In the genomic region with DNA sequence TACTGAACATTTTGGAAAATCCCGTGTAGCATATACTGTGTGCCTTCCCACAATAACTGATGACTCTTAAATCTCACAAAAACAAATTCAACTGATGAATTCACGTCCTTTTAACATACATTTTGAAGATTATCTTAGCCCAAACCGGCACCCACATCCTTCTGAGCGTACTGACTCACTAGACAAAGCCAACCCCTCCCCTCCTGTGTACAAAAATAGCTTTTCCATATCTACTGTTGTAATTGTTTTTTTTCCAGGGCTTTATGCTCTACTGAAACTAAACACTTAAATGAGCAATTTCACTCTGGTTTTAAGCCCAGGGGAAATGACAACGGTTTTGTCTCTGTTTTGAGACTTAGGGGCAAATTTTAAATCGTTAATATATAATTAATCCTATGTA, we compare ENCODE assay signal across 8 cellular contexts.
DNase-seq lines count a peak whose midpoint lies in the region; ATAC-seq and TF ChIP-seq lines count a peak whose summit lies in the region.

No MANE protein-coding gene starts in this region.

- peaks cover 75% of the 10 kb centered on the region for H3K4me1 Mint-ChIP-seq in activated B cell treated with CpG ODN at 0.5 μM for 24 hours

- CTCF ChIA-PET in HCT116 (lab: Charles Lee) (interaction anchor here (0.9 to 1.0 kb wide), 2 partner anchors 70 to 109 kb away, joined by 3 read pairs; partner anchors contain the start of gene ATF7IP), activated B cell treated with CpG ODN at 0.5 μM for 24 hours (lab: Charles Lee) (interaction anchor here (1.5 to 2.4 kb wide), 6 partner anchors 16 to 198 kb away, joined by 3 to 17 read pairs (median 10); partner anchors contain the start of gene ATF7IP)

- H3K27me3 Mint-ChIP-seq in activated B cell treated with CpG ODN at 0.5 μM for 24 hours: no peaks in the 10 kb centered on the region

- no peak for TF ChIP-seq RAD21 in HCT116 (IDR thresholded peaks at IDR 0.05; ENCODE audit: low read depth)

- H3K27me3 ChIP-seq in HCT116 (ENCODE audit: insufficient read depth, low read length): no peaks in the 10 kb centered on the region

- no peaks in the 10 kb centered on the region for H3K79me2 ChIP-seq in HCT116 (ENCODE audit: insufficient read depth, low read length)

- POLR2A ChIA-PET in HCT116 (lab: Charles Lee): no interaction called here
- POLR2A ChIA-PET in activated B cell treated with CpG ODN at 0.5 μM for 24 hours (lab: Charles Lee): interaction anchor here (0.5 to 2.8 kb wide), 7 partner anchors 16 to 740 kb away, joined by 3 to 24 read pairs (median 4); partner anchors contain the start of gene ATF7IP

- peak overlapping the region; percentile 98 for H3K27ac Mint-ChIP-seq in activated B cell treated with CpG ODN at 0.5 μM for 24 hours

- H3K36me3 ChIP-seq in HCT116 (ENCODE audit: control insufficient read depth in 1 of 2, insufficient read depth in 2 of 2, low read length in 2 of 2): no peaks in the 10 kb centered on the region; a peak in 1 of 4 replicates

- DNase-seq in HCT116 (ENCODE audit: low read depth, low spot score): no peak
- DNase-seq in activated B cell treated with CpG ODN at 0.5 μM for 24 hours: no peak
- DNase-seq in epithelial cell of esophagus (ENCODE audit: low read depth): peak; percentile 29
- DNase-seq in stimulated activated CD4-positive, alpha-beta T cell treated with anti-CD3 and anti-CD28 coated beads, Interleukin-2, amount 100 ng/mL, for 4 hours (ENCODE audit: low read depth): peak; percentile 24
- no peak for DNase-seq in HUDEP-2 (lab: John Stamatoyannopoulos, UW; ENCODE audit: unreplicated experiment in 76 of 76)
- DNase-seq in ecto neural progenitor cell (ENCODE audit: low spot score): no peak
- DNase-seq in OCI-M2 (lab: John Stamatoyannopoulos, UW; ENCODE audit: unreplicated experiment): no peak

- RAD21 ChIA-PET in HCT116 (lab: Charles Lee; ENCODE audit: low non-redundant PET in 1 of 2, low total read pairs in 2 of 2, uncharacterized antibody in 2 of 2, unreplicated experiment in 2 of 2): no interaction called here

- H3K36me3 Mint-ChIP-seq in activated B cell treated with CpG ODN at 0.5 μM for 24 hours (ENCODE audit: low read depth): peaks cover 14% of the 10 kb centered on the region

- no TSS peak for BruUV-seq in HCT116 (replicated peaks; lab: Mats Ljungman, UMichigan)

- H3K4me3 ChIP-seq in HCT116 (replicated peaks in 1 of 2; ENCODE audit: low read depth in 1 of 2, low read length in 2 of 2) (no peak overlapping the region), epithelial cell of esophagus (ENCODE audit: low read length) (no peak overlapping the region)

- H3K9me3 ChIP-seq in HCT116 (ENCODE audit: control insufficient read depth in 1 of 2, insufficient read depth in 1 of 2, low read depth in 1 of 2, low read length in 2 of 2): peaks cover 0 to 6% of the 10 kb centered on the region in 2 experiments; a peak in 1 of 4 replicates

- TF ChIP-seq CTCF in HCT116 (IDR thresholded peaks at IDR 0.05 in 2 of 3, conservative IDR thresholded peaks at IDR 0.05 in 1 of 3; ENCODE audit: borderline replicate concordance in 1 of 3, insufficient read depth in 1 of 3, low read depth in 2 of 3, low read length in 2 of 3) (no peak), activated B cell treated with CpG ODN at 0.5 μM for 24 hours (IDR thresholded peaks at IDR 0.05) (no peak), epithelial cell of esophagus (IDR thresholded peaks at IDR 0.05; ENCODE audit: insufficient read depth, low read depth, low read length, missing control alignments) (no peak)

- intact Hi-C loops in HCT116 (cut with micrococcal nuclease): loop anchor here (1.0 kb wide), 1 partner anchor 162 kb away; no protein-coding TSS in a partner anchor
- intact Hi-C loops in activated B cell treated with CpG ODN at 0.5 μM for 24 hours (cut with micrococcal nuclease): loop anchor here (1.0 kb wide), 6 partner anchors 16 to 198 kb away; partner anchors contain the start of gene ATF7IP

- H3K4me3 Mint-ChIP-seq in activated B cell treated with CpG ODN at 0.5 μM for 24 hours: peak overlapping the region; percentile 59

- no peak overlapping the region for H3K4me2 ChIP-seq in HCT116 (ENCODE audit: low read length)

- H3K9me2 ChIP-seq in HCT116 (ENCODE audit: insufficient read depth): no peaks in the 10 kb centered on the region

- no peaks in the 10 kb centered on the region for H4K20me1 ChIP-seq in HCT116 (ENCODE audit: insufficient read depth)

- no peak overlapping the region for H3K27ac ChIP-seq in HCT116 (ENCODE audit: low read depth, low read length)

- H3K9ac ChIP-seq in HCT116 (ENCODE audit: low read length): no peak overlapping the region

- peaks cover 39 to 47% of the 10 kb centered on the region in 2 experiments for H3K4me1 ChIP-seq in HCT116 (ENCODE audit: control insufficient read depth in 1 of 2, insufficient read depth in 2 of 2, low read length in 2 of 2)

- peaks cover 7% of the 10 kb centered on the region for H3K9me3 Mint-ChIP-seq in activated B cell treated with CpG ODN at 0.5 μM for 24 hours

- no peak for ATAC-seq in HCT116
- ATAC-seq in activated B cell treated with CpG ODN at 0.5 μM for 24 hours (ENCODE audit: low read depth): peak; percentile 12
- no peak for ATAC-seq in HG03025 (IDR thresholded peaks at IDR 0.05; ENCODE audit: low FRiP score, unreplicated experiment)

- peak overlapping the region; percentile 79 for H2AFZ ChIP-seq in HCT116 (ENCODE audit: low read depth, low read length, poor library complexity, severe bottlenecking)

- no peak for TF ChIP-seq POLR2A in HCT116 (IDR thresholded peaks at IDR 0.05; ENCODE audit: borderline replicate concordance, extremely low read depth, insufficient read depth, insufficient read length)

TF ChIP-seq in HCT116, 20 proteins besides CTCF, POLR2A, EP300 and RAD21:
- TF ChIP-seq TCF7L2 (IDR thresholded peaks at IDR 0.05; ENCODE audit: borderline replicate concordance, extremely low read depth, insufficient read depth, insufficient read length): no peak
- TF ChIP-seq SIN3A (IDR thresholded peaks at IDR 0.05; ENCODE audit: low read depth): no peak
- TF ChIP-seq, protein P1, sequence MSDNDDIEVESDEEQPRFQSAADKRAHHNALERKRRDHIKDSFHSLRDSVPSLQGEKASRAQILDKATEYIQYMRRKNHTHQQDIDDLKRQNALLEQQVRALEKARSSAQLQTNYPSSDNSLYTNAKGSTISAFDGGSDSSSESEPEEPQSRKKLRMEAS (IDR thresholded peaks at IDR 0.05): no peak
- TF ChIP-seq YY1 (IDR thresholded peaks at IDR 0.05; ENCODE audit: extremely low read depth, insufficient replicate concordance, low read depth, low read length): no peak
- TF ChIP-seq ATF3 (IDR thresholded peaks at IDR 0.05): no peak
- no peak for TF ChIP-seq SRF (IDR thresholded peaks at IDR 0.05; ENCODE audit: low read depth)
- TF ChIP-seq CEBPB (IDR thresholded peaks at IDR 0.05; ENCODE audit: low read depth): no peak
- no peak for TF ChIP-seq SP1 (IDR thresholded peaks at IDR 0.05; ENCODE audit: low read depth)

Comparison
In these comparisons a context has a peak if more than half of its experiments do, and no peak if none do; other contexts are left out.
1. DNase-seq: peak in epithelial cell of esophagus (single experiment) and stimulated activated CD4-positive, alpha-beta T cell treated with anti-CD3 and anti-CD28 coated beads, Interleukin-2, amount 100 ng/mL, for 4 hours (single experiment); none in HCT116 (single experiment), activated B cell treated with CpG ODN at 0.5 μM for 24 hours (single experiment), HUDEP-2 (0 of 76), ecto neural progenitor cell (single experiment) and OCI-M2 (single experiment).